In genomic region chr9:18618862-18619261, GRCh38 we compare ENCODE assay signal across 38 cellular contexts.
"Had no signal": no experiment of that assay in that cellular context is flagged by ENCODE, and none has a peak within 500 bp of the region (broad histone marks: within the 10 kb centered on the region; RNA-seq: fewer than 3 reads in every experiment).

No MANE protein-coding gene starts in this region.

- H3K4me3 Mint-ChIP-seq: activated B cell treated with CpG ODN at 0.5 μM for 24 hours; activated CD4-positive, alpha-beta memory T cell treated with anti-CD3 and anti-CD28 coated beads, Interleukin-2, amount 10 ng/mL, durations not matched to agents 7 days and 5 days; activated CD4-positive, alpha-beta T cell treated with anti-CD3 and anti-CD28 coated beads for 36 hours; activated CD4-positive, alpha-beta T cell treated with anti-CD3 and anti-CD28 coated beads, Interleukin-2, amount 10 ng/mL, durations not matched to agents 7 days and 5 days; activated CD8-positive, alpha-beta memory T cell treated with anti-CD3 and anti-CD28 coated beads, Interleukin-2, amount 10 ng/mL, durations not matched to agents 7 days and 5 days; activated CD8-positive, alpha-beta T cell treated with anti-CD3 and anti-CD28 coated beads, Interleukin-2, amount 10 ng/mL, durations not matched to agents 7 days and 5 days; activated naive CD4-positive, alpha-beta T cell treated with anti-CD3 and anti-CD28 coated beads, Interleukin-2, amount 10 ng/mL, durations not matched to agents 7 days and 5 days; activated naive CD4-positive, alpha-beta T cell treated with anti-CD3 and anti-CD28 coated beads, Interleukin-2, amount 50 U/mL, for 24 hours; activated naive CD8-positive, alpha-beta T cell; activated naive CD8-positive, alpha-beta T cell treated with anti-CD3 and anti-CD28 coated beads, Interleukin-2, amount 10 ng/mL, durations not matched to agents 7 days and 5 days; activated naive CD8-positive, alpha-beta T cell treated with anti-CD3 and anti-CD28 coated beads, Interleukin-2, amount 50 U/mL, for 24 hours; activated T-cell treated with anti-CD3 and anti-CD28 coated beads, Interleukin-2, amount 50 U/mL, for 24 hours; brain; central memory CD8-positive, alpha-beta T cell; T-helper 1 cell treated with Interleukin-12 subunit alpha and Interleukin-12 subunit beta and Interleukin-4 antibody, amounts not matched to agents 30 μg/mL and 1 μg/mL, for 36 hours; T-helper 2 cell treated with Interferon-gamma antibody and Interleukin-4, amounts not matched to agents 5 μg/mL and 100 μg/mL, for 36 hours had no signal

- H3K27me3 ChIP-seq: ascending aorta, cardiac muscle cell had no signal

- H3K4me3 ChIP-seq: ascending aorta, cardiac muscle cell had no signal

- H3K9me3 ChIP-seq: ascending aorta had no signal

- H3K27ac ChIP-seq: ascending aorta, cardiac muscle cell, VCaP had no signal

- H3K4me1 Mint-ChIP-seq: activated B cell treated with CpG ODN at 0.5 μM for 24 hours; activated CD4-positive, alpha-beta memory T cell treated with anti-CD3 and anti-CD28 coated beads, Interleukin-2, amount 10 ng/mL, durations not matched to agents 7 days and 5 days; activated CD4-positive, alpha-beta T cell treated with anti-CD3 and anti-CD28 coated beads for 36 hours; activated CD4-positive, alpha-beta T cell treated with anti-CD3 and anti-CD28 coated beads, Interleukin-2, amount 10 ng/mL, durations not matched to agents 7 days and 5 days; activated CD8-positive, alpha-beta memory T cell treated with anti-CD3 and anti-CD28 coated beads, Interleukin-2, amount 10 ng/mL, durations not matched to agents 7 days and 5 days; activated naive CD4-positive, alpha-beta T cell treated with anti-CD3 and anti-CD28 coated beads, Interleukin-2, amount 10 ng/mL, durations not matched to agents 7 days and 5 days; activated naive CD4-positive, alpha-beta T cell treated with anti-CD3 and anti-CD28 coated beads, Interleukin-2, amount 50 U/mL, for 24 hours; activated naive CD8-positive, alpha-beta T cell treated with anti-CD3 and anti-CD28 coated beads, Interleukin-2, amount 10 ng/mL, durations not matched to agents 7 days and 5 days; activated naive CD8-positive, alpha-beta T cell treated with anti-CD3 and anti-CD28 coated beads, Interleukin-2, amount 50 U/mL, for 24 hours; central memory CD8-positive, alpha-beta T cell had no signal

- H3K27me3 Mint-ChIP-seq: activated B cell treated with CpG ODN at 0.5 μM for 24 hours; activated CD4-positive, alpha-beta memory T cell treated with anti-CD3 and anti-CD28 coated beads, Interleukin-2, amount 10 ng/mL, durations not matched to agents 7 days and 5 days; activated CD4-positive, alpha-beta T cell treated with anti-CD3 and anti-CD28 coated beads for 36 hours; activated CD4-positive, alpha-beta T cell treated with anti-CD3 and anti-CD28 coated beads, Interleukin-2, amount 10 ng/mL, durations not matched to agents 7 days and 5 days; activated CD8-positive, alpha-beta memory T cell treated with anti-CD3 and anti-CD28 coated beads, Interleukin-2, amount 10 ng/mL, durations not matched to agents 7 days and 5 days; activated naive CD4-positive, alpha-beta T cell treated with anti-CD3 and anti-CD28 coated beads, Interleukin-2, amount 10 ng/mL, durations not matched to agents 7 days and 5 days; activated naive CD8-positive, alpha-beta T cell treated with anti-CD3 and anti-CD28 coated beads, Interleukin-2, amount 10 ng/mL, durations not matched to agents 7 days and 5 days; activated naive CD8-positive, alpha-beta T cell treated with anti-CD3 and anti-CD28 coated beads, Interleukin-2, amount 50 U/mL, for 24 hours; activated T-cell treated with anti-CD3 and anti-CD28 coated beads, Interleukin-2, amount 50 U/mL, for 24 hours; central memory CD8-positive, alpha-beta T cell had no signal

- FAIRE-seq: bronchial epithelial cell, TTC549 had no signal

- H3K36me3 Mint-ChIP-seq: activated CD8-positive, alpha-beta memory T cell treated with anti-CD3 and anti-CD28 coated beads, Interleukin-2, amount 10 ng/mL, durations not matched to agents 7 days and 5 days; activated naive CD4-positive, alpha-beta T cell treated with anti-CD3 and anti-CD28 coated beads, Interleukin-2, amount 10 ng/mL, durations not matched to agents 7 days and 5 days; activated naive CD4-positive, alpha-beta T cell treated with anti-CD3 and anti-CD28 coated beads, Interleukin-2, amount 50 U/mL, for 24 hours; activated naive CD8-positive, alpha-beta T cell; activated naive CD8-positive, alpha-beta T cell treated with anti-CD3 and anti-CD28 coated beads, Interleukin-2, amount 10 ng/mL, durations not matched to agents 7 days and 5 days; brain had no signal

- H3K36me3 ChIP-seq: ascending aorta, cardiac muscle cell had no signal

- H3K27ac Mint-ChIP-seq: activated B cell treated with CpG ODN at 0.5 μM for 24 hours; activated CD4-positive, alpha-beta memory T cell treated with anti-CD3 and anti-CD28 coated beads, Interleukin-2, amount 10 ng/mL, durations not matched to agents 7 days and 5 days; activated CD4-positive, alpha-beta T cell treated with anti-CD3 and anti-CD28 coated beads for 36 hours; activated CD4-positive, alpha-beta T cell treated with anti-CD3 and anti-CD28 coated beads, Interleukin-2, amount 10 ng/mL, durations not matched to agents 7 days and 5 days; activated CD8-positive, alpha-beta memory T cell treated with anti-CD3 and anti-CD28 coated beads, Interleukin-2, amount 10 ng/mL, durations not matched to agents 7 days and 5 days; activated CD8-positive, alpha-beta T cell treated with anti-CD3 and anti-CD28 coated beads, Interleukin-2, amount 10 ng/mL, durations not matched to agents 7 days and 5 days; activated naive CD4-positive, alpha-beta T cell treated with anti-CD3 and anti-CD28 coated beads, Interleukin-2, amount 10 ng/mL, durations not matched to agents 7 days and 5 days; activated naive CD4-positive, alpha-beta T cell treated with anti-CD3 and anti-CD28 coated beads, Interleukin-2, amount 50 U/mL, for 24 hours; activated naive CD8-positive, alpha-beta T cell; activated naive CD8-positive, alpha-beta T cell treated with anti-CD3 and anti-CD28 coated beads, Interleukin-2, amount 10 ng/mL, durations not matched to agents 7 days and 5 days; activated naive CD8-positive, alpha-beta T cell treated with anti-CD3 and anti-CD28 coated beads, Interleukin-2, amount 50 U/mL, for 24 hours; activated T-cell treated with anti-CD3 and anti-CD28 coated beads, Interleukin-2, amount 50 U/mL, for 24 hours; activated T-helper 2 cell treated with anti-CD3 and anti-CD28 coated beads, Interferon-gamma antibody, Interleukin-2, Interleukin-4, amounts not matched to agents 10 μg/mL and 5 μg/mL and 100 μg/mL, durations not matched to agents 14 hours and 24 hours and 36 hours; brain; T-helper 1 cell treated with Interleukin-12 subunit alpha and Interleukin-12 subunit beta and Interleukin-4 antibody, amounts not matched to agents 30 μg/mL and 1 μg/mL, for 36 hours; T-helper 2 cell treated with Interferon-gamma antibody and Interleukin-4, amounts not matched to agents 5 μg/mL and 100 μg/mL, for 36 hours had no signal

- H3K9me3 Mint-ChIP-seq: activated B cell treated with CpG ODN at 0.5 μM for 24 hours; activated CD4-positive, alpha-beta memory T cell treated with anti-CD3 and anti-CD28 coated beads, Interleukin-2, amount 10 ng/mL, durations not matched to agents 7 days and 5 days; activated CD4-positive, alpha-beta T cell treated with anti-CD3 and anti-CD28 coated beads, Interleukin-2, amount 10 ng/mL, durations not matched to agents 7 days and 5 days; activated naive CD4-positive, alpha-beta T cell treated with anti-CD3 and anti-CD28 coated beads, Interleukin-2, amount 10 ng/mL, durations not matched to agents 7 days and 5 days; activated naive CD4-positive, alpha-beta T cell treated with anti-CD3 and anti-CD28 coated beads, Interleukin-2, amount 50 U/mL, for 24 hours; activated naive CD8-positive, alpha-beta T cell treated with anti-CD3 and anti-CD28 coated beads, Interleukin-2, amount 10 ng/mL, durations not matched to agents 7 days and 5 days; activated naive CD8-positive, alpha-beta T cell treated with anti-CD3 and anti-CD28 coated beads, Interleukin-2, amount 50 U/mL, for 24 hours; activated T-cell treated with anti-CD3 and anti-CD28 coated beads, Interleukin-2, amount 50 U/mL, for 24 hours; activated T-helper 2 cell treated with anti-CD3 and anti-CD28 coated beads, Interferon-gamma antibody, Interleukin-2, Interleukin-4, amounts not matched to agents 10 μg/mL and 5 μg/mL and 100 μg/mL, durations not matched to agents 14 hours and 24 hours and 36 hours; brain; central memory CD8-positive, alpha-beta T cell; T-helper 1 cell treated with Interleukin-12 subunit alpha and Interleukin-12 subunit beta and Interleukin-4 antibody, amounts not matched to agents 30 μg/mL and 1 μg/mL, for 36 hours; T-helper 2 cell treated with Interferon-gamma antibody and Interleukin-4, amounts not matched to agents 5 μg/mL and 100 μg/mL, for 36 hours had no signal

- DNase-seq: activated B cell treated with CpG ODN at 0.5 μM for 24 hours; activated CD4-positive, alpha-beta memory T cell treated with anti-CD3 and anti-CD28 coated beads, Interleukin-2, amount 10 ng/mL, durations not matched to agents 7 days and 5 days; activated CD4-positive, alpha-beta T cell treated with anti-CD3 and anti-CD28 coated beads for 36 hours; activated CD4-positive, alpha-beta T cell treated with anti-CD3 and anti-CD28 coated beads for 48 hours; activated CD4-positive, alpha-beta T cell treated with anti-CD3 and anti-CD28 coated beads, Interleukin-2, amount 10 ng/mL, durations not matched to agents 7 days and 5 days; activated CD4-positive, alpha-beta T cell treated with anti-CD3 and anti-CD28 coated beads, Interleukin-2, amount 50 U/mL, for 48 hours; activated CD4-positive, CD25-positive, alpha-beta regulatory T cell treated with anti-CD3 and anti-CD28 coated beads, Interleukin-2, amount 50 U/mL, for 72 hours; activated CD8-positive, alpha-beta memory T cell treated with anti-CD3 and anti-CD28 coated beads for 24 hours; activated CD8-positive, alpha-beta memory T cell treated with anti-CD3 and anti-CD28 coated beads, Interleukin-2, amount 10 ng/mL, durations not matched to agents 7 days and 5 days; activated CD8-positive, alpha-beta memory T cell treated with anti-CD3 and anti-CD28 coated beads, Interleukin-2, amount 50 U/mL, for 48 hours; activated CD8-positive, alpha-beta T cell treated with anti-CD3 and anti-CD28 coated beads, Interleukin-2, amount 10 ng/mL, durations not matched to agents 7 days and 5 days; activated effector memory CD4-positive, alpha-beta T cell treated with Interleukin-2 at 50 U/mL for 16 hours; activated gamma-delta T cell; activated naive CD4-positive, alpha-beta T cell treated with anti-CD3 and anti-CD28 coated beads, Interleukin-2, amount 10 ng/mL, durations not matched to agents 7 days and 5 days; activated naive CD4-positive, alpha-beta T cell treated with Interleukin-2 at 50 U/mL for 16 hours; activated naive CD8-positive, alpha-beta T cell treated with anti-CD3 and anti-CD28 coated beads, Interleukin-2, amount 10 ng/mL, durations not matched to agents 7 days and 5 days; activated naive CD8-positive, alpha-beta T cell treated with anti-CD3 and anti-CD28 coated beads, Interleukin-2, amount 50 U/mL, for 24 hours; activated T-cell treated with anti-CD3 and anti-CD28 coated beads, Interleukin-2, amount 50 U/mL, for 24 hours; activated T-cell treated with anti-CD3 and anti-CD28 coated beads, Interleukin-2, amount 50 U/mL, for 48 hours; amygdala; anterior cingulate cortex; caudate nucleus; cerebellar nuclear complex; T-helper 1 cell; T-helper 2 cell; T-helper 9 cell had no signal
